ENCODE assay signal across 23 cellular contexts in genomic region chr21:45913886-45914285, GRCh38.
"Had no signal": no experiment of that assay in that cellular context is flagged by ENCODE, and none has a peak within 500 bp of the region (broad histone marks: within the 10 kb centered on the region; RNA-seq: fewer than 3 reads in every experiment).

No MANE protein-coding gene starts in this region.

- H3K36me3 ChIP-seq: left ventricle myocardium inferior, ovary, sigmoid colon, suprapubic skin, thoracic aorta, tibial artery, upper lobe of right lung had no signal

- H3K27ac ChIP-seq: left ventricle myocardium inferior, ovary, sigmoid colon, spleen, suprapubic skin, thoracic aorta, tibial artery, upper lobe of right lung had no signal

- H3K4me3 ChIP-seq: left ventricle myocardium inferior, lung, mucosa of descending colon, ovary, sigmoid colon, spleen, suprapubic skin, thoracic aorta, tibial artery, upper lobe of right lung had no signal

- H3K4me1 ChIP-seq: upper lobe of right lung had no signal

- FAIRE-seq: small intestine, urothelium cell line had no signal

- ATAC-seq: mucosa of descending colon; naive thymus-derived CD4-positive, alpha-beta T cell; natural killer cell treated with Interleukin-12 subunit alpha and Interleukin-12 subunit beta and Interleukin-15 and Interleukin-18, amount 100 ng/mL, for 72 hours; right cardiac atrium; stimulated activated effector memory CD8-positive, alpha-beta T cell treated with anti-CD3 and anti-CD28 coated beads, Interleukin-12 subunit alpha, Interleukin-12 subunit beta, amount 100 ng/mL, for 72 hours; upper lobe of right lung had no signal

- H3K27me3 ChIP-seq: ovary, sigmoid colon, spleen, suprapubic skin, upper lobe of right lung had no signal

- DNase-seq: hypothalamus; islet precursor cell; left ventricle myocardium inferior; midbrain; naive thymus-derived CD4-positive, alpha-beta T cell; ovary; retina; right cardiac atrium; sigmoid colon; small intestine; spleen; stimulated activated CD4-positive, alpha-beta T cell treated with anti-CD3 and anti-CD28 coated beads, Interleukin-4, amount 100 ng/mL, for 24 hours; stimulated activated naive CD4-positive, alpha-beta T cell; tibial artery; trophoblast cell; upper lobe of right lung had no signal

- H3K9me3 ChIP-seq: left ventricle myocardium inferior, mucosa of descending colon, ovary, sigmoid colon, spleen, suprapubic skin, thoracic aorta, tibial artery, upper lobe of right lung had no signal
